In genomic region chr17:4365103-4365627, GRCh38 we compare ENCODE assay signal across 8 cellular contexts. TPM values are rescaled to one million over a fixed set of nuclear protein-coding genes. Genes with fewer than 3 reads are reported as not detected.
DNase-seq lines count a peak whose midpoint lies in the region; ATAC-seq and TF ChIP-seq lines count a peak whose summit lies in the region.

No MANE protein-coding gene starts in this region.

- peak overlapping the region; percentile 88 to 99 (median 98) for H3K4me3 Mint-ChIP-seq in immature natural killer cell

- peaks cover 13% of the 10 kb centered on the region for H3F3A ChIP-seq in smooth muscle cell (ENCODE audit: low read depth)

- in situ Hi-C loops in ACHN (cut with HindIII; ENCODE audit: low pct_ligation_motif_present, low pct_unique_long_range_greater_than_20kb, low sequenced_read_pairs): no loop called here

- peak; percentile 47 for ATAC-seq in GM18907 (IDR thresholded peaks at IDR 0.05; ENCODE audit: unreplicated experiment)
- ATAC-seq in HG03175 (IDR thresholded peaks at IDR 0.05; ENCODE audit: unreplicated experiment): peak; percentile 45

- H2AFZ ChIP-seq in smooth muscle cell (ENCODE audit: low read depth): peak overlapping the region; percentile 13

- no peaks in the 10 kb centered on the region for H3K9me3 ChIP-seq in smooth muscle cell (replicated peaks; ENCODE audit: low read depth)

- no peak for TF ChIP-seq CTCF in smooth muscle cell (IDR thresholded peaks at IDR 0.05; ENCODE audit: borderline replicate concordance, insufficient read depth, poor library complexity, severe bottlenecking)

- peaks cover 59% of the 10 kb centered on the region for H4K20me1 ChIP-seq in smooth muscle cell (ENCODE audit: low read depth)

- H3K4me1 ChIP-seq in smooth muscle cell (ENCODE audit: low read depth): peaks cover 4% of the 10 kb centered on the region

- H3K27me3 Mint-ChIP-seq in immature natural killer cell (ENCODE audit: low read depth in 3 of 3): peaks cover 7 to 9% (median 8%) of the 10 kb centered on the region in 3 donors

- peaks cover 33 to 37% of the 10 kb centered on the region in 2 donors for H3K4me1 Mint-ChIP-seq in immature natural killer cell

- peak overlapping the region; percentile 83 for H3K4me3 ChIP-seq in smooth muscle cell

- peaks cover 60% of the 10 kb centered on the region for H3K79me2 ChIP-seq in smooth muscle cell (ENCODE audit: low read depth)

- H3K27me3 ChIP-seq in smooth muscle cell (ENCODE audit: low read depth): no peaks in the 10 kb centered on the region

- H3K27ac Mint-ChIP-seq in immature natural killer cell: peak overlapping the region; percentile 84 to 98 (median 94)

- peak overlapping the region; percentile 94 for H3K9ac ChIP-seq in smooth muscle cell (ENCODE audit: low read depth)

- peak overlapping the region; percentile 87 for H3K4me2 ChIP-seq in smooth muscle cell

- peak overlapping the region; percentile 86 for H3K27ac ChIP-seq in caudate nucleus (ENCODE audit: low read depth, low read length)
- peak overlapping the region; percentile 86 for H3K27ac ChIP-seq in smooth muscle cell (ENCODE audit: low read depth)

- no peaks in the 10 kb centered on the region for H3K36me3 Mint-ChIP-seq in immature natural killer cell

- no peaks in the 10 kb centered on the region for H3K9me3 Mint-ChIP-seq in immature natural killer cell

- H3K36me3 ChIP-seq in smooth muscle cell (ENCODE audit: low read depth): no peaks in the 10 kb centered on the region

- 0% methylated on average over 33 of the region's 38 CpGs for WGBS in smooth muscle cell (ENCODE audit: low lambda C conversion rate)

- peak; percentile 96 for DNase-seq in ACHN
- peak; percentile 80 for DNase-seq in NCI-H226
- peak; percentile 65 to 74 (median 69) for DNase-seq in activated CD4-positive, CD25-positive, alpha-beta regulatory T cell (lab: John Stamatoyannopoulos, UW)
- peak in 60 of 61 donors; percentile 49 to 95 (median 84) for DNase-seq in caudate nucleus (lab: John Stamatoyannopoulos, UW)
- peak; percentile 86 to 90 (median 87) for DNase-seq in immature natural killer cell
- peak; percentile 47 for DNase-seq in smooth muscle cell (lab: John Stamatoyannopoulos, UW; ENCODE audit: unreplicated experiment)

RNA-seq across cellular contexts. Expression of gene UBE2G1, which starts 1.3 kb away (rescaled TPM):
- polyA plus RNA-seq in immature natural killer cell: 10 to 100 TPM; 48.1 to 84.7 (median 69.3) TPM
- 62.3 and 63.7 TPM in 2 replicates for total RNA-seq in smooth muscle cell
- 39.9 and 52.5 TPM in 2 replicates for polyA plus RNA-seq in smooth muscle cell

Comparison
In these comparisons a context has a peak if more than half of its experiments do, and no peak if none do; other contexts are left out.
1. Peak in every context shown above with its lines: DNase-seq, ATAC-seq, H3K4me3 ChIP-seq and H3K27ac ChIP-seq.